ENCODE assay signal across 1 cellular context in the genomic region with DNA sequence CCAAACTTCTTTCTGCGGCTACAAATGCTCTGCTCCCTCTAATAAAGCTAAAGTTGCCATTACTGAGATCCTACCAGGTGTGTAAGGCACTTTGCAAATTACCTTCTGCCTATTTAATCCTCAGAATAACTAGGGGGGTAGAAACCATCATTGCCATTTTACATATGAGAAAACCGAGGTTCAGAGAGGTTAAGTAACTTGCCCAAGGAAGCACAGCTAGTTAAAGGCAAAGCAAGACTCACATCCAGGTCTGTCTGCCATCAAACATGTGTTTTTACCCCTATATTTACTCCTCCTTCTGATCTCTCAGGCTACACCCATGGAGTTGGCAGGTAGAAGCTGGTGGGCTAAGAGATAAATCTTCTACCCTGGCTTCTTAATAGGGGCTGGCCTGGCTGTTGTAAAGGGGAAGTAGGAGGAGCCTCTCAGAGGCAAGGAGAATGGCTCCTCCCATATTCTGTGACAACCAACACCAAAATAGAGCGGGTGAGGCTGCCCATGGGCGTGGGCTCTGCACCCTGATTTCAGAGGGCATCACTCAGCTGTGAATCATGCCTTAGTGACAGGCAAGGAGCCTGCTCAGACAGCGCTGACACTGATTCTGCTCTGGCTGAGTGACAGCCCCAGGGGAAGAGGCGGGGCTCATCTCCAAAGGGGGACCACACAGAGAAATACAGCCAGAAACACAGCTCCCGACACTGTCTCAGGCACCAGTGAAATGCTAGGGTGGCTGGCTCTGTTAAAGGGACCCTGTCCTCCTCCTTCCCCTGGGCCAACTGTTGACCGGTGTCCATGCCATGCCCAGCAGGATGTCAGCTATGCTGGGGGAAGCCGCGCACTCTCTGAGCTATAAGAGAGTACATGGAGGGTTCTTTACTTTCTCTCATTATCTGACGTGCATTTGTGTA.
A peak's percentile ranks its signal among the peaks of the same experiment; 100 is the strongest.
TF ChIP-seq lines count a peak whose summit lies in the region.

No MANE protein-coding gene starts in this region.

TF ChIP-seq in K562, 482 proteins besides CTCF, POLR2A, EP300 and RAD21 (continued from another document):
- TF ChIP-seq, protein P1, sequence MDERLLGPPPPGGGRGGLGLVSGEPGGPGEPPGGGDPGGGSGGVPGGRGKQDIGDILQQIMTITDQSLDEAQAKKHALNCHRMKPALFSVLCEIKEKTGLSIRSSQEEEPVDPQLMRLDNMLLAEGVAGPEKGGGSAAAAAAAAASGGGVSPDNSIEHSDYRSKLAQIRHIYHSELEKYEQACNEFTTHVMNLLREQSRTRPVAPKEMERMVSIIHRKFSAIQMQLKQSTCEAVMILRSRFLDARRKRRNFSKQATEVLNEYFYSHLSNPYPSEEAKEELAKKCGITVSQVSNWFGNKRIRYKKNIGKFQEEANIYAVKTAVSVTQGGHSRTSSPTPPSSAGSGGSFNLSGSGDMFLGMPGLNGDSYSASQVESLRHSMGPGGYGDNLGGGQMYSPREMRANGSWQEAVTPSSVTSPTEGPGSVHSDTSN (CRISPR knock-in tag; IDR thresholded peaks at IDR 0.05; ENCODE audit: low read depth): peak; percentile 48; the same call in 1 of the 2 replicates
- TF ChIP-seq, protein P1 (tag; conservative IDR thresholded peaks at IDR 0.05; ENCODE audit: low read depth): peak; percentile 81
- no peak for TF ChIP-seq ZEB2 (IDR thresholded peaks at IDR 0.05)
- TF ChIP-seq MYBL2 (IDR thresholded peaks at IDR 0.05; ENCODE audit: low read depth): no peak
- TF ChIP-seq MYBL2 (CRISPR knock-in tag; IDR thresholded peaks at IDR 0.05; ENCODE audit: borderline replicate concordance): 0 out of 2 replicates have a peak, but pooled peaks have one; percentile 41
- TF ChIP-seq ADNP (tag; IDR thresholded peaks at IDR 0.05): peak; percentile 82
- TF ChIP-seq, protein P2, sequence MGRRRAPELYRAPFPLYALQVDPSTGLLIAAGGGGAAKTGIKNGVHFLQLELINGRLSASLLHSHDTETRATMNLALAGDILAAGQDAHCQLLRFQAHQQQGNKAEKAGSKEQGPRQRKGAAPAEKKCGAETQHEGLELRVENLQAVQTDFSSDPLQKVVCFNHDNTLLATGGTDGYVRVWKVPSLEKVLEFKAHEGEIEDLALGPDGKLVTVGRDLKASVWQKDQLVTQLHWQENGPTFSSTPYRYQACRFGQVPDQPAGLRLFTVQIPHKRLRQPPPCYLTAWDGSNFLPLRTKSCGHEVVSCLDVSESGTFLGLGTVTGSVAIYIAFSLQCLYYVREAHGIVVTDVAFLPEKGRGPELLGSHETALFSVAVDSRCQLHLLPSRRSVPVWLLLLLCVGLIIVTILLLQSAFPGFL (CRISPR knock-in tag; IDR thresholded peaks at IDR 0.05): no peak
- TF ChIP-seq, protein P3, sequence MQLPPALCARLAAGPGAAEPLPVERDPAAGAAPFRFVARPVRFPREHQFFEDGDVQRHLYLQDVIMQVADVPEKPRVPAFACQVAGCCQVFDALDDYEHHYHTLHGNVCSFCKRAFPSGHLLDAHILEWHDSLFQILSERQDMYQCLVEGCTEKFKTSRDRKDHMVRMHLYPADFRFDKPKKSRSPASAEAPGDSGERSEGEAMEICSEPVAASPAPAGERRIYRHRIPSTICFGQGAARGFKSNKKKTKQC (CRISPR knock-in tag; IDR thresholded peaks at IDR 0.05): no peak
- TF ChIP-seq RCOR1 (IDR thresholded peaks at IDR 0.05; ENCODE audit: borderline replicate concordance in 1 of 2, low read depth in 2 of 2, low read length in 2 of 2): peak in 1 of 2 experiments; percentile 37; a peak in 1 of 4 replicates
- peak; percentile 62 to 73; a peak in 3 of 4 replicates for TF ChIP-seq KDM1A (IDR thresholded peaks at IDR 0.05)
- TF ChIP-seq XRCC4 (IDR thresholded peaks at IDR 0.05; ENCODE audit: extremely low read depth, insufficient read depth, insufficient read length): no peak
- TF ChIP-seq CTBP1 (IDR thresholded peaks at IDR 0.05; ENCODE audit: borderline replicate concordance): 0 out of 2 replicates have a peak, but pooled peaks have one; percentile 25
